Comparison of ENCODE assay signal across 8 cellular contexts in genomic region chr12:109573914-109574244, GRCh38. TPM values are rescaled to one million over a fixed set of nuclear protein-coding genes. Genes with fewer than 3 reads are reported as not detected.
DNase-seq lines count a peak whose midpoint lies in the region; ATAC-seq, FAIRE-seq and TF ChIP-seq lines count a peak whose summit lies in the region.

No MANE protein-coding gene starts in this region.

- 0 to 1% (median 1%) methylated on average over 13 of the region's 13 CpGs for WGBS in psoas muscle, 3 donors

- POLR2A ChIA-PET in endothelial cell of umbilical vein (lab: Charles Lee) = interaction anchor here (1.1 to 1.3 kb wide), 2 partner anchors 12 to 25 kb away, joined by 3 read pairs; no protein-coding TSS in a partner anchor

- dilution Hi-C loops in endothelial cell of umbilical vein (cut with MboI; ENCODE audit: extremely low pct_ligation_motif_present, low sequenced_read_pairs) = no loop called here

- H3K9me1 ChIP-seq in endothelial cell of umbilical vein (replicated peaks; ENCODE audit: control insufficient read depth, extremely low read depth, insufficient read depth, low read length) = no peaks in the 10 kb centered on the region

- H3K9me2 ChIP-seq in Karpas-422 (replicated peaks; ENCODE audit: insufficient read depth, low read length) = no peaks in the 10 kb centered on the region

- intact Hi-C loops in endothelial cell of umbilical vein (cut with micrococcal nuclease) (loop anchor here (1.0 to 10.0 kb wide), 5 partner anchors 55 to 201 kb away; partner anchors contain the start of genes FAM222A, KCTD10 and UBE3B), psoas muscle (cut with DNase I) (no loop called here)

- DNase-seq in Karpas-422 = no peak
- DNase-seq in endothelial cell of umbilical vein (ENCODE audit: low read depth, low spot score) = no peak
- no peak for DNase-seq in psoas muscle
- no peak for DNase-seq in NCI-H2227 (lab: John Stamatoyannopoulos, UW; ENCODE audit: unreplicated experiment)
- no peak for DNase-seq in erythroblast (lab: John Stamatoyannopoulos, UW)
- no peak for DNase-seq in activated CD8-positive, alpha-beta memory T cell treated with anti-CD3 and anti-CD28 coated beads, Interleukin-2, amount 50 U/mL, for 4 hours
- no peak for DNase-seq in stimulated activated CD4-positive, alpha-beta T cell treated with anti-CD3 and anti-CD28 coated beads, Interleukin-4, amount 100 ng/mL, for 1 hour

- TF ChIP-seq POLR2A in endothelial cell of umbilical vein (IDR thresholded peaks at IDR 0.05; ENCODE audit: low read depth, low read length) (no peak), erythroblast (IDR thresholded peaks at IDR 0.05; ENCODE audit: low read length) (no peak)

- H3K4me2 ChIP-seq in Karpas-422 (ENCODE audit: low read depth, low read length, poor library complexity, severe bottlenecking) (peak overlapping the region; percentile 76), endothelial cell of umbilical vein (ENCODE audit: insufficient read depth, low read length) (peak overlapping the region; percentile 84)

- ATAC-seq in GM18861 (IDR thresholded peaks at IDR 0.05; ENCODE audit: unreplicated experiment) = peak; percentile 4
- no peak for ATAC-seq in psoas muscle

- peaks cover 18% of the 10 kb centered on the region for H3K36me3 ChIP-seq in Karpas-422 (ENCODE audit: insufficient read depth, low read length)
- H3K36me3 ChIP-seq in endothelial cell of umbilical vein (ENCODE audit: control insufficient read depth in 2 of 2, extremely low read depth in 1 of 2, insufficient read depth in 2 of 2, low read length in 2 of 2) = peaks cover 2 to 17% of the 10 kb centered on the region in 2 experiments
- H3K36me3 ChIP-seq in psoas muscle (ENCODE audit: insufficient read depth in 1 of 2, low read depth in 1 of 2) = peaks cover 2 to 74% of the 10 kb centered on the region in 2 donors

- TF ChIP-seq CTCF in endothelial cell of umbilical vein (IDR thresholded peaks at IDR 0.05; ENCODE audit: extremely low read depth in 1 of 2, insufficient read depth in 1 of 2, low read depth in 1 of 2, low read length in 2 of 2) (no peak), psoas muscle (IDR thresholded peaks at IDR 0.05) (no peak)

- peaks cover 29% of the 10 kb centered on the region for H3K79me2 ChIP-seq in Karpas-422 (ENCODE audit: low read length)
- H3K79me2 ChIP-seq in endothelial cell of umbilical vein (ENCODE audit: control insufficient read depth, insufficient read depth, low read length) = peaks cover 6% of the 10 kb centered on the region

- H2AFZ ChIP-seq in Karpas-422 (ENCODE audit: low read length) = peak overlapping the region; percentile 52; the same call in 1 of the 2 replicates
- H2AFZ ChIP-seq in endothelial cell of umbilical vein (ENCODE audit: low read depth, low read length) = peak overlapping the region; percentile 66

- CTCF ChIA-PET in endothelial cell of umbilical vein (lab: Charles Lee) = interaction anchor here (0.9 to 4.2 kb wide), 10 partner anchors 14 to 271 kb away, joined by 3 to 37 read pairs (median 6); no protein-coding TSS in a partner anchor

- H3K27me3 ChIP-seq in Karpas-422 (ENCODE audit: low read length) (no peaks in the 10 kb centered on the region), endothelial cell of umbilical vein (ENCODE audit: control insufficient read depth in 2 of 2, insufficient read depth in 2 of 2, low read length in 2 of 2) (no peaks in the 10 kb centered on the region), psoas muscle (ENCODE audit: insufficient read depth in 3 of 3, low read length in 2 of 3) (no peaks in the 10 kb centered on the region)

- H3K27ac ChIP-seq in Karpas-422 (ENCODE audit: low read length) (peak overlapping the region; percentile 38; the same call in 1 of the 2 replicates), endothelial cell of umbilical vein (ENCODE audit: insufficient read depth, low read depth, low read length) (no peak overlapping the region), psoas muscle (peak overlapping the region; percentile 83)

- H3K4me1 ChIP-seq in Karpas-422 (ENCODE audit: low read length) (peaks cover 27% of the 10 kb centered on the region), endothelial cell of umbilical vein (ENCODE audit: control insufficient read depth, extremely low read depth, insufficient read depth, low read length) (peaks cover 16% of the 10 kb centered on the region), psoas muscle (peaks cover 17% of the 10 kb centered on the region)

- no peak for FAIRE-seq in endothelial cell of umbilical vein (lab: Jason Lieb, UNC)

- peak overlapping the region; percentile 81 for H3K4me3 ChIP-seq in Karpas-422 (ENCODE audit: low read length)
- H3K4me3 ChIP-seq in endothelial cell of umbilical vein (replicated peaks in 1 of 3; ENCODE audit: insufficient read depth in 1 of 3, low read depth in 1 of 3, low read length in 3 of 3) = peak overlapping the region; percentile 27 to 83 (median 82)
- H3K4me3 ChIP-seq in psoas muscle = peak overlapping the region; percentile 83

- H3K9ac ChIP-seq in Karpas-422 (ENCODE audit: low read length) = peak overlapping the region; percentile 77
- peak overlapping the region; percentile 45 for H3K9ac ChIP-seq in endothelial cell of umbilical vein (replicated peaks; ENCODE audit: extremely low read depth, insufficient read depth, low read length)

- no TSS peak for BruUV-seq in endothelial cell of umbilical vein (replicated peaks; lab: Mats Ljungman, UMichigan)

- H4K20me1 ChIP-seq in Karpas-422 (ENCODE audit: insufficient read depth, low read depth, low read length) = no peaks in the 10 kb centered on the region
- H4K20me1 ChIP-seq in endothelial cell of umbilical vein (replicated peaks; ENCODE audit: control insufficient read depth, extremely low read depth, insufficient read depth, low read length) = no peaks in the 10 kb centered on the region

- H3K9me3 ChIP-seq in Karpas-422 (ENCODE audit: low read length) (no peaks in the 10 kb centered on the region), endothelial cell of umbilical vein (replicated peaks; ENCODE audit: control insufficient read depth, insufficient read depth, low read length) (no peaks in the 10 kb centered on the region), psoas muscle (no peaks in the 10 kb centered on the region)

TF ChIP-seq in endothelial cell of umbilical vein, 7 proteins besides CTCF, POLR2A, EP300 and RAD21:
- TF ChIP-seq EZH2 (IDR thresholded peaks at IDR 0.05; ENCODE audit: borderline replicate concordance, low read depth, low read length, severe bottlenecking) (no peak), POLR2AphosphoS5 (IDR thresholded peaks at IDR 0.05; ENCODE audit: insufficient read depth, low read depth, low read length) (no peak), JUN (IDR thresholded peaks at IDR 0.05; ENCODE audit: borderline replicate concordance, insufficient read depth, insufficient read length, low read depth) (no peak), GATA2 (IDR thresholded peaks at IDR 0.05; ENCODE audit: insufficient read depth, insufficient read length, low read depth, low read length) (no peak), MYC (IDR thresholded peaks at IDR 0.05; ENCODE audit: low read depth, low read length) (no peak), MAX (IDR thresholded peaks at IDR 0.05; ENCODE audit: insufficient read depth, insufficient read length) (no peak), FOS (IDR thresholded peaks at IDR 0.05; ENCODE audit: borderline replicate concordance, insufficient read depth, low read length) (no peak)

RNA-seq across cellular contexts. Expression of gene MVK, which starts 0.3 kb away (rescaled TPM):
- 14.7 and 19.0 TPM in 2 replicates for total RNA-seq in Karpas-422 (2014; rRNA removed; shearing (Covaris generic); ENCODE audit: low replicate concordance)
- 40.3 and 42.6 TPM in 2 replicates for total RNA-seq in endothelial cell of umbilical vein
- 32.6 and 39.3 TPM in 2 replicates for polyA plus RNA-seq in endothelial cell of umbilical vein
- polyA plus RNA-seq in endothelial cell of umbilical vein (2011; cell fraction: cytosol; rRNA removed) = 24.2 and 26.5 TPM in 2 replicates
- 30.3 and 30.8 TPM in 2 replicates for polyA plus RNA-seq in endothelial cell of umbilical vein (2011; cell fraction: nucleus; rRNA removed)
- polyA plus RNA-seq in endothelial cell of umbilical vein (2012) = 14.9 and 15.0 TPM in 2 replicates
- polyA minus RNA-seq in endothelial cell of umbilical vein = 19.5 and 22.6 TPM in 2 replicates
- polyA minus RNA-seq in endothelial cell of umbilical vein (2011; cell fraction: cytosol; rRNA and poly(A)+ RNA removed) = 8.3 TPM
- polyA minus RNA-seq in endothelial cell of umbilical vein (2011; cell fraction: nucleus; rRNA and poly(A)+ RNA removed) = 7.4 and 7.8 TPM in 2 replicates
- 10 to 100 TPM in 1 of 4 donors, 1 to 10 TPM in 3; 7.5 to 11.4 (median 8.7) TPM for total RNA-seq in psoas muscle
- 10 to 100 TPM in 2 of 3 donors, 1 to 10 TPM in 1; 6.4 to 10.5 (median 10.2) TPM for polyA plus RNA-seq in psoas muscle

RNA-seq across cellular contexts. Expression of gene MMAB, which starts 0.6 kb away (rescaled TPM):
- total RNA-seq in Karpas-422 (2014; rRNA removed; shearing (Covaris generic); ENCODE audit: low replicate concordance) = 33.5 and 46.1 TPM in 2 replicates
- total RNA-seq in endothelial cell of umbilical vein (45.9 and 46.0 TPM in 2 replicates), psoas muscle (10 to 100 TPM; 28.5 to 43.3 (median 38.1) TPM)
- polyA plus RNA-seq in endothelial cell of umbilical vein (37.5 and 39.1 TPM in 2 replicates), psoas muscle (10 to 100 TPM; 17.3 to 34.6 (median 24.7) TPM)
- 38.8 and 43.7 TPM in 2 replicates for polyA plus RNA-seq in endothelial cell of umbilical vein (2011; cell fraction: cytosol; rRNA removed)
- polyA plus RNA-seq in endothelial cell of umbilical vein (2011; cell fraction: nucleus; rRNA removed) = 40.1 and 41.0 TPM in 2 replicates
- polyA plus RNA-seq in endothelial cell of umbilical vein (2012) = 30.8 and 32.7 TPM in 2 replicates
- polyA minus RNA-seq in endothelial cell of umbilical vein = 23.7 and 28.6 TPM in 2 replicates
- polyA minus RNA-seq in endothelial cell of umbilical vein (2011; cell fraction: cytosol; rRNA and poly(A)+ RNA removed) = 32.5 TPM
- polyA minus RNA-seq in endothelial cell of umbilical vein (2011; cell fraction: nucleus; rRNA and poly(A)+ RNA removed) = 10.3 and 11.3 TPM in 2 replicates
